Comparison of ENCODE assay signal across 8 cellular contexts in genomic region chr17:72719582-72720493, GRCh38.
DNase-seq lines count a peak whose midpoint lies in the region; ATAC-seq and TF ChIP-seq lines count a peak whose summit lies in the region.

No MANE protein-coding gene starts in this region.

- peaks cover 4% of the 10 kb centered on the region for H3K27me3 Mint-ChIP-seq in activated T-helper 1 cell treated with anti-CD3 and anti-CD28 coated beads, Interleukin-12 subunit alpha, Interleukin-12 subunit beta, Interleukin-2, Interleukin-4 antibody, amounts not matched to agents 30 ng/mL and 10 ng/mL and 1 ng/mL, durations not matched to agents 14 hours and 24 hours and 36 hours (ENCODE audit: insufficient read depth)

- CTCF ChIA-PET in HEK293T (lab: Yijun Ruan, JAX), result interaction anchor here (0.6 kb wide), 2 partner anchors 37 to 478 kb away, joined by 3 to 12 read pairs; no protein-coding TSS in a partner anchor

- H3K36me3 Mint-ChIP-seq in activated T-helper 1 cell treated with anti-CD3 and anti-CD28 coated beads, Interleukin-12 subunit alpha, Interleukin-12 subunit beta, Interleukin-2, Interleukin-4 antibody, amounts not matched to agents 30 ng/mL and 10 ng/mL and 1 ng/mL, durations not matched to agents 14 hours and 24 hours and 36 hours (ENCODE audit: low read depth), result peaks cover 2% of the 10 kb centered on the region

- no peak for TF ChIP-seq CTCF in neutrophil (IDR thresholded peaks at IDR 0.05)

- H3K36me3 ChIP-seq in neutrophil (no peaks in the 10 kb centered on the region), HAP-1 (replicated peaks) (no peaks in the 10 kb centered on the region)

- H3K27ac Mint-ChIP-seq in activated T-helper 1 cell treated with anti-CD3 and anti-CD28 coated beads, Interleukin-12 subunit alpha, Interleukin-12 subunit beta, Interleukin-2, Interleukin-4 antibody, amounts not matched to agents 30 ng/mL and 10 ng/mL and 1 ng/mL, durations not matched to agents 14 hours and 24 hours and 36 hours, result peak overlapping the region; percentile 81

- peak overlapping the region; percentile 68 for H3K4me3 Mint-ChIP-seq in activated T-helper 1 cell treated with anti-CD3 and anti-CD28 coated beads, Interleukin-12 subunit alpha, Interleukin-12 subunit beta, Interleukin-2, Interleukin-4 antibody, amounts not matched to agents 30 ng/mL and 10 ng/mL and 1 ng/mL, durations not matched to agents 14 hours and 24 hours and 36 hours

- POLR2A ChIA-PET in HEK293T (lab: Yijun Ruan, JAX), result interaction anchor here (1.2 kb wide), 1 partner anchor 160 kb away, joined by 3 read pairs; no protein-coding TSS in a partner anchor

- intact Hi-C loops in activated T-helper 1 cell treated with anti-CD3 and anti-CD28 coated beads, Interleukin-12 subunit alpha, Interleukin-12 subunit beta, Interleukin-2, Interleukin-4 antibody, amounts not matched to agents 30 ng/mL and 10 ng/mL and 1 ng/mL, durations not matched to agents 14 hours and 24 hours and 36 hours (cut with micrococcal nuclease), result loop anchor here (1.0 to 10.0 kb wide), 3 partner anchors 7 to 125 kb away; no protein-coding TSS in a partner anchor

- no peaks in the 10 kb centered on the region for H3K9me3 ChIP-seq in neutrophil
- no peaks in the 10 kb centered on the region for H3K9me3 ChIP-seq in HAP-1

- in situ Hi-C loops in HAP-1 (cut with MboI; ENCODE audit: low sequenced_read_pairs), result loop anchor here (10.0 kb wide), 2 partner anchors 155 to 515 kb away; a partner anchor contains a TSS

- peak overlapping the region; percentile 54 to 57 for H3K4me3 ChIP-seq in neutrophil (ENCODE audit: low read depth in 1 of 2, low read length in 1 of 2)
- H3K4me3 ChIP-seq in HAP-1, result no peak overlapping the region

- H3K4me1 Mint-ChIP-seq in activated T-helper 1 cell treated with anti-CD3 and anti-CD28 coated beads, Interleukin-12 subunit alpha, Interleukin-12 subunit beta, Interleukin-2, Interleukin-4 antibody, amounts not matched to agents 30 ng/mL and 10 ng/mL and 1 ng/mL, durations not matched to agents 14 hours and 24 hours and 36 hours (ENCODE audit: low read depth), result peaks cover 47% of the 10 kb centered on the region

- DNase-seq in CD1c-positive myeloid dendritic cell (ENCODE audit: extremely low spot score) (peak; percentile 15), MV-4-11 (lab: John Stamatoyannopoulos, UW) (peak; percentile 88), NCI-H187 treated with DMSO at 0.1 percent for 48 hours (lab: John Stamatoyannopoulos, UW) (no peak), HAP-1 (ENCODE audit: low spot score in 2 of 2) (no peak), HEK293T (ENCODE audit: extremely low spot score) (no peak)
- peak; percentile 62 for DNase-seq in activated T-helper 1 cell treated with anti-CD3 and anti-CD28 coated beads, Interleukin-12 subunit alpha, Interleukin-12 subunit beta, Interleukin-2, Interleukin-4 antibody, amounts not matched to agents 30 ng/mL and 10 ng/mL and 1 ng/mL, durations not matched to agents 14 hours and 24 hours and 36 hours (ENCODE audit: low spot score)

- peak overlapping the region; percentile 85 for H3K27ac ChIP-seq in neutrophil

- ATAC-seq in HG03571 (IDR thresholded peaks at IDR 0.05; ENCODE audit: unreplicated experiment), result no peak

- no peaks in the 10 kb centered on the region for H3K27me3 ChIP-seq in neutrophil
- H3K27me3 ChIP-seq in HAP-1 (ENCODE audit: low read depth), result no peaks in the 10 kb centered on the region

- peaks cover 32 to 39% of the 10 kb centered on the region in 2 experiments for H3K4me1 ChIP-seq in neutrophil (ENCODE audit: control insufficient read depth in 1 of 2, insufficient read depth in 1 of 2, low read depth in 1 of 2, low read length in 1 of 2)
- H3K4me1 ChIP-seq in HAP-1, result peaks cover 4% of the 10 kb centered on the region; the same call in 1 of the 2 replicates

- H3K9me3 Mint-ChIP-seq in activated T-helper 1 cell treated with anti-CD3 and anti-CD28 coated beads, Interleukin-12 subunit alpha, Interleukin-12 subunit beta, Interleukin-2, Interleukin-4 antibody, amounts not matched to agents 30 ng/mL and 10 ng/mL and 1 ng/mL, durations not matched to agents 14 hours and 24 hours and 36 hours, result no peaks in the 10 kb centered on the region

TF ChIP-seq in HEK293T, 16 proteins besides CTCF, POLR2A, EP300 and RAD21:
- TF ChIP-seq CTBP1 (IDR thresholded peaks at IDR 0.05; ENCODE audit: borderline replicate concordance), result no peak
- TF ChIP-seq FOXM1 (IDR thresholded peaks at IDR 0.05; ENCODE audit: borderline replicate concordance), result no peak
- TF ChIP-seq NFRKB (IDR thresholded peaks at IDR 0.05), result no peak
- no peak for TF ChIP-seq FOXK2 (IDR thresholded peaks at IDR 0.05)
- no peak for TF ChIP-seq L3MBTL2 (conservative IDR thresholded peaks at IDR 0.05)
- no peak for TF ChIP-seq BHLHE40 (IDR thresholded peaks at IDR 0.05; ENCODE audit: borderline replicate concordance)
- TF ChIP-seq ZNF384 (IDR thresholded peaks at IDR 0.05), result no peak
- TF ChIP-seq FOXA1 (IDR thresholded peaks at IDR 0.05), result no peak
- TF ChIP-seq ELF4 (IDR thresholded peaks at IDR 0.05), result no peak
- no peak for TF ChIP-seq SUZ12 (IDR thresholded peaks at IDR 0.05)
- no peak for TF ChIP-seq LEF1 (IDR thresholded peaks at IDR 0.05; ENCODE audit: borderline replicate concordance)
- no peak for TF ChIP-seq HDGF (IDR thresholded peaks at IDR 0.05; ENCODE audit: borderline replicate concordance)
- no peak for TF ChIP-seq PKNOX1 (IDR thresholded peaks at IDR 0.05)
- TF ChIP-seq SP1 (IDR thresholded peaks at IDR 0.05), result no peak
- TF ChIP-seq ARNT (IDR thresholded peaks at IDR 0.05), result no peak
- TF ChIP-seq TARDBP (IDR thresholded peaks at IDR 0.05), result no peak

Comparison
In these comparisons a context has a peak if more than half of its experiments do, and no peak if none do; other contexts are left out.
1. DNase-seq: peak in CD1c-positive myeloid dendritic cell (single experiment), MV-4-11 (single experiment) and activated T-helper 1 cell treated with anti-CD3 and anti-CD28 coated beads, Interleukin-12 subunit alpha, Interleukin-12 subunit beta, Interleukin-2, Interleukin-4 antibody, amounts not matched to agents 30 ng/mL and 10 ng/mL and 1 ng/mL, durations not matched to agents 14 hours and 24 hours and 36 hours (single experiment); none in NCI-H187 treated with DMSO at 0.1 percent for 48 hours (single experiment), HAP-1 (0 of 2) and HEK293T (single experiment).